31 cellular contexts compared by ENCODE assay signal in genomic region chr14:88695873-88696272, GRCh38.
DNase-seq lines count a peak whose midpoint lies in the region; ATAC-seq, FAIRE-seq and TF ChIP-seq lines count a peak whose summit lies in the region.
"Had no signal": no experiment of that assay in that cellular context is flagged by ENCODE, and none has a peak within 500 bp of the region (broad histone marks: within the 10 kb centered on the region; RNA-seq: fewer than 3 reads in every experiment).

No MANE protein-coding gene starts in this region.

- H3K36me3 ChIP-seq in PC-3 (ENCODE audit: low read depth, low read length) (no peaks in the 10 kb centered on the region), bronchial epithelial cell (ENCODE audit: control insufficient read depth, insufficient read depth, low read length) (no peaks in the 10 kb centered on the region), esophagus muscularis mucosa (no peaks in the 10 kb centered on the region)
- H3K36me3 ChIP-seq: BLaER1, cardiac muscle cell, gastrocnemius medialis had no signal

- 70% methylated on average over 2 of the region's 2 CpGs for WGBS in esophagus muscularis mucosa

- H3K9ac ChIP-seq in PC-3 (ENCODE audit: low read length) = no peak overlapping the region
- H3K9ac ChIP-seq: BLaER1, KMS-11 had no signal

- no peaks in the 10 kb centered on the region for H3K9me3 ChIP-seq in PC-3 (ENCODE audit: low read length)
- H3K9me3 ChIP-seq in esophagus muscularis mucosa = no peaks in the 10 kb centered on the region
- H3K9me3 ChIP-seq: BLaER1, gastrocnemius medialis had no signal

- intact Hi-C loops in PC-3 (cut with micrococcal nuclease) (no loop called here), esophagus muscularis mucosa (cut with DNase I) (no loop called here)

- POLR2A ChIA-PET in PC-3 (lab: Charles Lee; ENCODE audit: unreplicated experiment) = interaction anchor here (0.6 kb wide), 1 partner anchor 345 kb away, joined by 3 read pairs; no protein-coding TSS in a partner anchor

- ATAC-seq in PC-3 (no peak), GM21423 (IDR thresholded peaks at IDR 0.05; ENCODE audit: unreplicated experiment) (no peak)
- ATAC-seq: gastrocnemius medialis; stimulated activated naive B cell treated with anti-CD40 and anti-IgM and Interleukin-4, amounts not matched to agents 10 μg/mL and 1 μg/mL and 100 μg/mL, for 72 hours; T-helper 17 cell had no signal

- no peak overlapping the region for H3K27ac ChIP-seq in PC-3 (ENCODE audit: low read length)
- no peak overlapping the region for H3K27ac ChIP-seq in esophagus muscularis mucosa (replicated peaks in 1 of 4)
- H3K27ac ChIP-seq: BLaER1, cardiac muscle cell, coronary artery, gastrocnemius medialis, KMS-11, skin epidermis had no signal

- no peaks in the 10 kb centered on the region for H3F3A ChIP-seq in PC-3 (ENCODE audit: low read length, unreplicated experiment)

- no peaks in the 10 kb centered on the region for H3K9me2 ChIP-seq in PC-3 (replicated peaks; ENCODE audit: low read length)

- no peak for TF ChIP-seq EP300 in esophagus muscularis mucosa (IDR thresholded peaks at IDR 0.05)

- TF ChIP-seq POLR2A in esophagus muscularis mucosa (IDR thresholded peaks at IDR 0.05; ENCODE audit: low read depth) = no peak

- no peaks in the 10 kb centered on the region for H3K79me2 ChIP-seq in PC-3 (ENCODE audit: low read length)

- TF ChIP-seq CTCF in PC-3 (conservative IDR thresholded peaks at IDR 0.05; ENCODE audit: low read depth, low read length) (no peak), bronchial epithelial cell (IDR thresholded peaks at IDR 0.05; ENCODE audit: insufficient read depth, low read length, severe bottlenecking) (no peak), esophagus muscularis mucosa (IDR thresholded peaks at IDR 0.05) (no peak)

- DNase-seq in EH (ENCODE audit: low read depth) = peak; percentile 50
- peak; percentile 23 for DNase-seq in PC-3
- DNase-seq in bronchial epithelial cell (ENCODE audit: low read depth) = peak; percentile 44
- peak; percentile 2 for DNase-seq in iris pigment epithelial cell (ENCODE audit: low read depth)
- DNase-seq in esophagus muscularis mucosa (ENCODE audit: extremely low spot score) = no peak
- no peak for DNase-seq in UCSD-AML1 (lab: John Stamatoyannopoulos, UW; ENCODE audit: unreplicated experiment)
- no peak for DNase-seq in RPMI8226
- DNase-seq: activated CD4-positive, alpha-beta memory T cell treated with anti-CD3 and anti-CD28 coated beads, Interleukin-2, amount 10 ng/mL, durations not matched to agents 7 days and 5 days; activated CD4-positive, alpha-beta T cell treated with anti-CD3 and anti-CD28 coated beads for 1 hour; activated CD8-positive, alpha-beta memory T cell treated with anti-CD3 and anti-CD28 coated beads, Interleukin-2, amount 50 U/mL, for 4 hours; activated naive CD4-positive, alpha-beta T cell treated with Interleukin-2 at 50 U/mL for 16 hours; amniotic stem cell; DMS153; effector memory CD4-positive, alpha-beta T cell; erythroblast; gastrocnemius medialis; hippocampal formation; NCI-H2029 treated with DMSO at 0.1 percent for 48 hours; NCI-H524 treated with DMSO at 0.1 percent for 48 hours; nephron progenitor cell; OCI-M1; Right ventricle myocardium superior; stimulated activated naive B cell treated with anti-CD40 and anti-IgM and Interleukin-4, amounts not matched to agents 10 μg/mL and 1 μg/mL and 100 μg/mL, for 72 hours; substantia nigra; T-helper 17 cell had no signal

- H3K4me3 ChIP-seq in PC-3 (ENCODE audit: low read length) = no peak overlapping the region
- H3K4me3 ChIP-seq in bronchial epithelial cell (ENCODE audit: low read depth, low read length) = no peak overlapping the region
- no peak overlapping the region for H3K4me3 ChIP-seq in esophagus muscularis mucosa
- H3K4me3 ChIP-seq: BLaER1, cardiac muscle cell, coronary artery, gastrocnemius medialis, skin epidermis had no signal

- CTCF ChIA-PET in PC-3 (lab: Charles Lee) = no interaction called here

- no peak overlapping the region for H2AFZ ChIP-seq in PC-3 (ENCODE audit: low read length)

- H3K4me2 ChIP-seq in PC-3 (ENCODE audit: low read length) = no peak overlapping the region
- H3K4me2 ChIP-seq: BLaER1, KMS-11 had no signal

- no peaks in the 10 kb centered on the region for H4K20me1 ChIP-seq in PC-3 (ENCODE audit: low read length)
- H4K20me1 ChIP-seq: BLaER1 had no signal

- no peak for FAIRE-seq in bronchial epithelial cell (lab: Jason Lieb, UNC)

- no peaks in the 10 kb centered on the region for H3K27me3 ChIP-seq in PC-3 (ENCODE audit: low read length)
- no peaks in the 10 kb centered on the region for H3K27me3 ChIP-seq in bronchial epithelial cell (ENCODE audit: control insufficient read depth, insufficient read depth, low read length)
- H3K27me3 ChIP-seq in esophagus muscularis mucosa = no peaks in the 10 kb centered on the region
- H3K27me3 ChIP-seq: BLaER1, gastrocnemius medialis had no signal

- no TSS peak for BruUV-seq in PC-3 (replicated peaks; lab: Mats Ljungman, UMichigan)

- H3K4me1 ChIP-seq in PC-3 (ENCODE audit: insufficient read depth, low read length) (peaks cover 27% of the 10 kb centered on the region), esophagus muscularis mucosa (no peaks in the 10 kb centered on the region)
- H3K4me1 ChIP-seq: BLaER1, gastrocnemius medialis had no signal

Comparison
In these comparisons a context has a peak if more than half of its experiments do, and no peak if none do; other contexts are left out.
1. DNase-seq: peak in EH (single experiment), PC-3 (single experiment), bronchial epithelial cell (single experiment) and iris pigment epithelial cell (single experiment); none in esophagus muscularis mucosa (single experiment), UCSD-AML1 (single experiment) and RPMI8226 (single experiment).